ENCODE assay signal across 8 cellular contexts in genomic region chr1:110964400-110964903, GRCh38. TPM values are rescaled to one million over a fixed set of nuclear protein-coding genes. Genes with fewer than 3 reads are reported as not detected.
DNase-seq lines count a peak whose midpoint lies in the region; ATAC-seq, FAIRE-seq and TF ChIP-seq lines count a peak whose summit lies in the region.

No MANE protein-coding gene starts in this region.

- TF ChIP-seq EP300 in neural cell (conservative IDR thresholded peaks at IDR 0.05; ENCODE audit: poor library complexity, severe bottlenecking) = no peak

- no peaks in the 10 kb centered on the region for H3K27me3 ChIP-seq in BLaER1
- H3K27me3 ChIP-seq in MM.1S (replicated peaks; ENCODE audit: insufficient read depth, low read length) = no peaks in the 10 kb centered on the region
- no peaks in the 10 kb centered on the region for H3K27me3 ChIP-seq in effector memory CD4-positive, alpha-beta T cell (replicated peaks; ENCODE audit: control insufficient read depth, insufficient read depth, low read length, poor library complexity, severe bottlenecking)
- H3K27me3 ChIP-seq in neural cell (ENCODE audit: insufficient read depth, low read depth, low read length) = no peaks in the 10 kb centered on the region

- peaks cover 15% of the 10 kb centered on the region for H3K36me3 ChIP-seq in BLaER1
- no peaks in the 10 kb centered on the region for H3K36me3 ChIP-seq in MM.1S (replicated peaks; ENCODE audit: insufficient read depth, low read length)
- H3K36me3 ChIP-seq in effector memory CD4-positive, alpha-beta T cell (ENCODE audit: control insufficient read depth, insufficient read depth, low read length) = no peaks in the 10 kb centered on the region
- no peaks in the 10 kb centered on the region for H3K36me3 ChIP-seq in neural cell (ENCODE audit: insufficient read depth, low read length)

- H3K9me3 ChIP-seq in BLaER1 = peaks cover 54% of the 10 kb centered on the region
- no peaks in the 10 kb centered on the region for H3K9me3 ChIP-seq in MM.1S (replicated peaks; ENCODE audit: insufficient read depth, low read length)
- H3K9me3 ChIP-seq in effector memory CD4-positive, alpha-beta T cell (ENCODE audit: control insufficient read depth, low read length) = peaks cover 11% of the 10 kb centered on the region
- no peaks in the 10 kb centered on the region for H3K9me3 ChIP-seq in neural cell (ENCODE audit: low read length)

- no peaks in the 10 kb centered on the region for H3K9me2 ChIP-seq in MM.1S (replicated peaks; ENCODE audit: insufficient read depth, low read length)
- H3K9me2 ChIP-seq in neural cell (ENCODE audit: insufficient read depth, low read length) = no peaks in the 10 kb centered on the region

- H3K4me1 ChIP-seq in BLaER1 (peaks cover 19% of the 10 kb centered on the region), MM.1S (ENCODE audit: low read length) (no peaks in the 10 kb centered on the region)
- peaks cover 6% of the 10 kb centered on the region for H3K4me1 ChIP-seq in effector memory CD4-positive, alpha-beta T cell (ENCODE audit: control insufficient read depth, insufficient read depth, low read length, poor library complexity, severe bottlenecking)

- no peak for DNase-seq in MM.1S
- no peak for DNase-seq in effector memory CD4-positive, alpha-beta T cell
- no peak for DNase-seq in urothelium cell line (ENCODE audit: low spot score)
- no peak for DNase-seq in GM19239 (ENCODE audit: insufficient read length, low spot score)
- no peak for DNase-seq in posterior vena cava (ENCODE audit: low spot score)

- H3F3A ChIP-seq in MM.1S (ENCODE audit: insufficient read depth, low read length) (peaks cover 18% of the 10 kb centered on the region), neural cell (ENCODE audit: insufficient read depth, low read length, poor library complexity, severe bottlenecking) (no peaks in the 10 kb centered on the region)

- FAIRE-seq in urothelium cell line (lab: Jason Lieb, UNC) = no peak
- no peak for FAIRE-seq in GM19239 (lab: Jason Lieb, UNC)

- H3K9ac ChIP-seq in BLaER1 (peak overlapping the region; percentile 58), MM.1S (ENCODE audit: low read length) (no peak overlapping the region), neural cell (ENCODE audit: low read length) (peak overlapping the region; percentile 43)

- H3K4me2 ChIP-seq in BLaER1 (peak overlapping the region; percentile 75), MM.1S (ENCODE audit: low read depth, low read length) (peak overlapping the region; percentile 61), neural cell (ENCODE audit: low read length) (peak overlapping the region; percentile 18)

- H3K27ac ChIP-seq in BLaER1 = peak overlapping the region; percentile 71
- peak overlapping the region; percentile 88 for H3K27ac ChIP-seq in MM.1S (ENCODE audit: low read length)
- H3K27ac ChIP-seq in effector memory CD4-positive, alpha-beta T cell (ENCODE audit: insufficient read depth, low read length, poor library complexity, severe bottlenecking) = peak overlapping the region; percentile 97
- H3K27ac ChIP-seq in neural cell (ENCODE audit: low read length) = peak overlapping the region; percentile 68

- H2AFZ ChIP-seq in MM.1S (ENCODE audit: low read length) (peak overlapping the region; percentile 94), neural cell (ENCODE audit: low read depth, low read length) (peak overlapping the region; percentile 16)

- no peak for ATAC-seq in GM19463 (IDR thresholded peaks at IDR 0.05; ENCODE audit: unreplicated experiment)

- no peak for TF ChIP-seq RAD21 in neural cell (conservative IDR thresholded peaks at IDR 0.05)

- TF ChIP-seq CTCF in MM.1S (IDR thresholded peaks at IDR 0.05; ENCODE audit: low read length) = no peak
- TF ChIP-seq CTCF in neural cell (IDR thresholded peaks at IDR 0.05; ENCODE audit: poor library complexity, severe bottlenecking) = no peak

- H4K20me1 ChIP-seq in BLaER1 (no peaks in the 10 kb centered on the region), MM.1S (ENCODE audit: insufficient read depth, low read length) (no peaks in the 10 kb centered on the region), neural cell (ENCODE audit: insufficient read depth) (no peaks in the 10 kb centered on the region)

- peak overlapping the region; percentile 79 for H3K4me3 ChIP-seq in BLaER1
- H3K4me3 ChIP-seq in MM.1S (ENCODE audit: low read length) = peak overlapping the region; percentile 65
- H3K4me3 ChIP-seq in effector memory CD4-positive, alpha-beta T cell (ENCODE audit: insufficient read depth, low read depth, low read length, poor library complexity, severe bottlenecking) = peak overlapping the region; percentile 87
- peak overlapping the region; percentile 75 for H3K4me3 ChIP-seq in neural cell (ENCODE audit: low read length)

- intact Hi-C loops in posterior vena cava (cut with DNase I) = no loop called here

- H3K79me2 ChIP-seq in MM.1S (ENCODE audit: low read length) (peaks cover 29% of the 10 kb centered on the region), neural cell (replicated peaks; ENCODE audit: insufficient read depth, low read length) (peaks cover 10% of the 10 kb centered on the region)

TF ChIP-seq in neural cell, 6 proteins besides CTCF, POLR2A, EP300 and RAD21:
- TF ChIP-seq POLR2AphosphoS5 (IDR thresholded peaks at IDR 0.05) (no peak), MXI1 (conservative IDR thresholded peaks at IDR 0.05; ENCODE audit: poor library complexity, severe bottlenecking) (no peak), TAF1 (IDR thresholded peaks at IDR 0.05; ENCODE audit: low read depth) (no peak), REST (IDR thresholded peaks at IDR 0.05; ENCODE audit: borderline replicate concordance) (no peak), SMC3 (conservative IDR thresholded peaks at IDR 0.05; ENCODE audit: poor library complexity) (no peak), EZH2 (IDR thresholded peaks at IDR 0.05; ENCODE audit: borderline replicate concordance, insufficient read depth, low read length, poor library complexity, severe bottlenecking) (no peak)

RNA-seq across cellular contexts. Expression of gene LRIF1, which starts 0.7 kb away (rescaled TPM):
- polyA plus RNA-seq in neural cell = 22.1 and 26.8 TPM in 2 replicates
- 43.6 and 44.5 TPM in 2 replicates for polyA minus RNA-seq in neural cell
- 10 to 100 TPM in 1 of 2 donors, 1 to 10 TPM in 1; 8.2 to 10.6 TPM for total RNA-seq in posterior vena cava

Comparison
In these comparisons a context has a peak if more than half of its experiments do, and no peak if none do; other contexts are left out.
1. H3K4me2 ChIP-seq: peak in every context shown above with its lines; median percentile 75 in BLaER1; 61 in MM.1S; 18 in neural cell.